Comparison of ENCODE assay signal across 15 cellular contexts in genomic region chr22:17115927-17116326, GRCh38. TPM values are rescaled to one million over a fixed set of nuclear protein-coding genes. Genes with fewer than 3 reads are reported as not detected.
A peak's percentile ranks its signal among the peaks of the same experiment; 100 is the strongest.
DNase-seq lines count a peak whose midpoint lies in the region; ATAC-seq and TF ChIP-seq lines count a peak whose summit lies in the region.
"Had no signal": no experiment of that assay in that cellular context is flagged by ENCODE, and none has a peak within 500 bp of the region (broad histone marks: within the 10 kb centered on the region; RNA-seq: fewer than 3 reads in every experiment).

No MANE protein-coding gene starts in this region.

- H3K4me3 ChIP-seq in Loucy (ENCODE audit: low read length, poor library complexity, severe bottlenecking) (peak overlapping the region; percentile 34), spleen (no peak overlapping the region)
- H3K4me3 ChIP-seq: lung, Peyer's patch, vagina had no signal

- H3K9me3 ChIP-seq in Loucy (ENCODE audit: insufficient read depth, low read depth, low read length): no peaks in the 10 kb centered on the region
- H3K9me3 ChIP-seq in spleen: no peaks in the 10 kb centered on the region
- H3K9me3 ChIP-seq: Peyer's patch, vagina had no signal

- TF ChIP-seq CTCF in Loucy (conservative IDR thresholded peaks at IDR 0.05; ENCODE audit: low read length) (no peak), brain (conservative IDR thresholded peaks at IDR 0.05) (no peak), spleen (IDR thresholded peaks at IDR 0.05 in 8 of 11, conservative IDR thresholded peaks at IDR 0.05 in 3 of 11) (no peak), type B pancreatic cell (conservative IDR thresholded peaks at IDR 0.05) (no peak)

- peak overlapping the region; percentile 79 for H3K4me2 ChIP-seq in Loucy (ENCODE audit: low read depth, low read length, poor library complexity, severe bottlenecking)

- no peaks in the 10 kb centered on the region for H3K79me2 ChIP-seq in Loucy (ENCODE audit: insufficient read depth, low read length)

- H3K36me3 Mint-ChIP-seq in activated T-cell treated with anti-CD3 and anti-CD28 coated beads, Interleukin-2, amount 50 U/mL, for 4 hours (ENCODE audit: insufficient read depth): peaks cover 8% of the 10 kb centered on the region
- H3K36me3 Mint-ChIP-seq in brain: peaks cover 10% of the 10 kb centered on the region
- H3K36me3 Mint-ChIP-seq in type B pancreatic cell: no peaks in the 10 kb centered on the region

- H3K4me3 Mint-ChIP-seq in activated T-cell treated with anti-CD3 and anti-CD28 coated beads, Interleukin-2, amount 50 U/mL, for 4 hours: peak overlapping the region; percentile 60
- H3K4me3 Mint-ChIP-seq in brain (peak overlapping the region; percentile 31 to 69 (median 52)), type B pancreatic cell (no peak overlapping the region)
- H3K4me3 Mint-ChIP-seq: nephron progenitor cell; stimulated activated naive B cell treated with anti-CD40 and anti-IgM and Interleukin-4, amounts not matched to agents 10 μg/mL and 1 μg/mL and 100 μg/mL, for 72 hours had no signal

- TF ChIP-seq POLR2A in spleen (IDR thresholded peaks at IDR 0.05): no peak

- ATAC-seq in activated T-cell treated with anti-CD3 and anti-CD28 coated beads, Interleukin-2, amount 50 U/mL, for 4 hours: no peak
- ATAC-seq: activated CD4-positive, CD25-positive, alpha-beta regulatory T cell treated with anti-CD3 and anti-CD28 coated beads, Interleukin-2, amount 50 U/mL, for 24 hours; stimulated activated naive B cell treated with anti-CD40 and anti-IgM and Interleukin-4, amounts not matched to agents 10 μg/mL and 1 μg/mL and 100 μg/mL, for 72 hours had no signal

- H3K27ac ChIP-seq in spleen: peak overlapping the region in 5 of 8 donors; percentile 20 to 84 (median 73)
- H3K27ac ChIP-seq: Peyer's patch, vagina had no signal

- no peaks in the 10 kb centered on the region for H3K9me3 Mint-ChIP-seq in activated T-cell treated with anti-CD3 and anti-CD28 coated beads, Interleukin-2, amount 50 U/mL, for 4 hours
- H3K9me3 Mint-ChIP-seq in brain (no peaks in the 10 kb centered on the region), type B pancreatic cell (no peaks in the 10 kb centered on the region)
- H3K9me3 Mint-ChIP-seq: nephron progenitor cell; stimulated activated naive B cell treated with anti-CD40 and anti-IgM and Interleukin-4, amounts not matched to agents 10 μg/mL and 1 μg/mL and 100 μg/mL, for 72 hours had no signal

- no peaks in the 10 kb centered on the region for H3K9me2 ChIP-seq in Loucy (replicated peaks; ENCODE audit: low read depth, low read length)

- H3K27me3 Mint-ChIP-seq in activated T-cell treated with anti-CD3 and anti-CD28 coated beads, Interleukin-2, amount 50 U/mL, for 4 hours (ENCODE audit: low read depth): peaks cover 4% of the 10 kb centered on the region
- H3K27me3 Mint-ChIP-seq in brain (no peaks in the 10 kb centered on the region), type B pancreatic cell (peaks cover 31% of the 10 kb centered on the region)

- WGBS in spleen, 5 donors: 27 to 44% (median 32%) methylated on average over 4 of the region's 4 CpGs

- H3K36me3 ChIP-seq in Loucy (ENCODE audit: insufficient read depth, low read length) (no peaks in the 10 kb centered on the region), spleen (peaks cover 0 to 15% (median 0%) of the 10 kb centered on the region in 6 donors)
- H3K36me3 ChIP-seq: Peyer's patch, vagina had no signal

- intact Hi-C loops in spleen (cut with DNase I; ENCODE audit: low total_unique reads): no loop called here

- H3K27ac Mint-ChIP-seq in brain (peak overlapping the region; percentile 6 to 75 (median 53)), type B pancreatic cell (no peak overlapping the region)
- H3K27ac Mint-ChIP-seq: nephron progenitor cell had no signal

- H3K4me1 Mint-ChIP-seq in activated T-cell treated with anti-CD3 and anti-CD28 coated beads, Interleukin-2, amount 50 U/mL, for 4 hours (ENCODE audit: low read depth): peaks cover 68% of the 10 kb centered on the region
- H3K4me1 Mint-ChIP-seq in brain (peaks cover 53% of the 10 kb centered on the region), type B pancreatic cell (ENCODE audit: unreplicated experiment) (no peaks in the 10 kb centered on the region)

- no peaks in the 10 kb centered on the region for H4K20me1 ChIP-seq in Loucy (ENCODE audit: insufficient read depth, low read length, poor library complexity, severe bottlenecking)

- peak overlapping the region; percentile 57 for H3K9ac ChIP-seq in Loucy (ENCODE audit: low read depth, low read length, poor library complexity, severe bottlenecking)

- H3K27me3 ChIP-seq in Loucy (ENCODE audit: insufficient read depth, low read length, poor library complexity, severe bottlenecking): no peaks in the 10 kb centered on the region
- peaks cover 0 to 26% (median 16%) of the 10 kb centered on the region in 7 donors for H3K27me3 ChIP-seq in spleen (replicated peaks in 1 of 7)
- H3K27me3 ChIP-seq: vagina had no signal

- DNase-seq in activated T-cell treated with anti-CD3 and anti-CD28 coated beads, Interleukin-2, amount 50 U/mL, for 4 hours: no peak
- DNase-seq in activated T-cell treated with anti-CD3 and anti-CD28 coated beads, Interleukin-2, amount 50 U/mL, for 1 hour: no peak
- DNase-seq in spleen (no peak), Ammon's horn (ENCODE audit: low spot score) (no peak), NCI-H128 (lab: John Stamatoyannopoulos, UW; ENCODE audit: unreplicated experiment) (no peak), type B pancreatic cell (ENCODE audit: extremely low spot score, unreplicated experiment) (no peak)
- DNase-seq: NCI-H1417 treated with DMSO at 0.1 percent for 48 hours; nephron progenitor cell; stimulated activated naive B cell treated with anti-CD40 and anti-IgM and Interleukin-4, amounts not matched to agents 10 μg/mL and 1 μg/mL and 100 μg/mL, for 72 hours had no signal

- H3K4me1 ChIP-seq in Loucy (ENCODE audit: insufficient read depth, low read length, poor library complexity, severe bottlenecking): peaks cover 47% of the 10 kb centered on the region
- H3K4me1 ChIP-seq in spleen: peaks cover 19 to 97% (median 55%) of the 10 kb centered on the region in 6 donors

- peaks cover 21% of the 10 kb centered on the region; the same call in 1 of the 2 replicates for H3F3A ChIP-seq in Loucy (ENCODE audit: low read depth)

- H2AFZ ChIP-seq in Loucy (ENCODE audit: low read length): 0 out of 2 replicates have a peak overlapping the region, but pooled peaks have one; percentile 7

RNA-seq across cellular contexts. Expression of gene TMEM121B, which starts 5.2 kb away (rescaled TPM):
- under 1 TPM; 0.24 to 0.43 (median 0.38) TPM for total RNA-seq in activated T-cell treated with anti-CD3 and anti-CD28 coated beads, Interleukin-2, amount 50 U/mL, for 4 hours
- polyA plus RNA-seq in brain (ENCODE audit: insufficient read depth, low read depth, low replicate concordance) (7.4 TPM), spleen (under 1 TPM; 0.03 to 0.19 (median 0.15) TPM)
- total RNA-seq in spleen (1 to 10 TPM in 3 of 7 donors, under 1 TPM in 4; 0.72 to 3.6 (median 0.98) TPM), type B pancreatic cell (ENCODE audit: low replicate concordance) (2.9 TPM in 2 replicates)
- total RNA-seq: vagina had no signal

RNA-seq across cellular contexts. Expression of gene IL17RA, which starts 31.1 kb away (rescaled TPM):
- total RNA-seq in activated T-cell treated with anti-CD3 and anti-CD28 coated beads, Interleukin-2, amount 50 U/mL, for 4 hours: 10 to 100 TPM; 14.1 to 19.6 (median 16.6) TPM
- polyA plus RNA-seq in brain (ENCODE audit: insufficient read depth, low read depth, low replicate concordance) (5.0 TPM), spleen (1 to 10 TPM; 2.9 to 8.4 (median 5.0) TPM)
- total RNA-seq in spleen (100 to 1,000 TPM in 1 of 7 donors, 10 to 100 TPM in 6; 38.0 to 100 (median 56.6) TPM), type B pancreatic cell (ENCODE audit: low replicate concordance) (8.0 and 10.8 TPM in 2 replicates)

RNA-seq across cellular contexts. Expression of gene HDHD5, which starts 43.1 kb away (rescaled TPM):
- total RNA-seq in activated T-cell treated with anti-CD3 and anti-CD28 coated beads, Interleukin-2, amount 50 U/mL, for 4 hours: 10 to 100 TPM; 56.2 to 69.1 (median 68.3) TPM
- 35.6 TPM for polyA plus RNA-seq in brain (ENCODE audit: insufficient read depth, low read depth, low replicate concordance)
- total RNA-seq in spleen: 10 to 100 TPM; 27.9 to 40.8 (median 31.6) TPM
- 10 to 100 TPM; 25.4 to 47.6 (median 33.0) TPM for polyA plus RNA-seq in spleen
- 25.3 and 40.1 TPM in 2 replicates for total RNA-seq in type B pancreatic cell (ENCODE audit: low replicate concordance)
